ENCODE assay signal across 1 cellular context in genomic region chr2:124027182-124027581, GRCh38.
TF ChIP-seq lines count a peak whose summit lies in the region.

No MANE protein-coding gene starts in this region.

TF ChIP-seq in SK-N-SH, 30 proteins besides CTCF, POLR2A, EP300 and RAD21 (continued from another document):
- no peak for TF ChIP-seq ZBTB33 (IDR thresholded peaks at IDR 0.05; ENCODE audit: borderline replicate concordance, low read depth)
- TF ChIP-seq POLR2AphosphoS5 (IDR thresholded peaks at IDR 0.05; ENCODE audit: low read depth, low read length): no peak
- TF ChIP-seq RXRA (IDR thresholded peaks at IDR 0.05; ENCODE audit: borderline replicate concordance, low read depth): no peak
- no peak for TF ChIP-seq GABPA (IDR thresholded peaks at IDR 0.05; ENCODE audit: low read depth)
- TF ChIP-seq, protein P1, sequence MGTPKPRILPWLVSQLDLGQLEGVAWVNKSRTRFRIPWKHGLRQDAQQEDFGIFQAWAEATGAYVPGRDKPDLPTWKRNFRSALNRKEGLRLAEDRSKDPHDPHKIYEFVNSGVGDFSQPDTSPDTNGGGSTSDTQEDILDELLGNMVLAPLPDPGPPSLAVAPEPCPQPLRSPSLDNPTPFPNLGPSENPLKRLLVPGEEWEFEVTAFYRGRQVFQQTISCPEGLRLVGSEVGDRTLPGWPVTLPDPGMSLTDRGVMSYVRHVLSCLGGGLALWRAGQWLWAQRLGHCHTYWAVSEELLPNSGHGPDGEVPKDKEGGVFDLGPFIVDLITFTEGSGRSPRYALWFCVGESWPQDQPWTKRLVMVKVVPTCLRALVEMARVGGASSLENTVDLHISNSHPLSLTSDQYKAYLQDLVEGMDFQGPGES (IDR thresholded peaks at IDR 0.05; ENCODE audit: low read depth, low read length): no peak
- TF ChIP-seq MEF2A (IDR thresholded peaks at IDR 0.05; ENCODE audit: borderline replicate concordance, low read depth): no peak
- TF ChIP-seq ELF1 (IDR thresholded peaks at IDR 0.05): no peak
